Comparison of ENCODE assay signal across 8 cellular contexts in the genomic region with DNA sequence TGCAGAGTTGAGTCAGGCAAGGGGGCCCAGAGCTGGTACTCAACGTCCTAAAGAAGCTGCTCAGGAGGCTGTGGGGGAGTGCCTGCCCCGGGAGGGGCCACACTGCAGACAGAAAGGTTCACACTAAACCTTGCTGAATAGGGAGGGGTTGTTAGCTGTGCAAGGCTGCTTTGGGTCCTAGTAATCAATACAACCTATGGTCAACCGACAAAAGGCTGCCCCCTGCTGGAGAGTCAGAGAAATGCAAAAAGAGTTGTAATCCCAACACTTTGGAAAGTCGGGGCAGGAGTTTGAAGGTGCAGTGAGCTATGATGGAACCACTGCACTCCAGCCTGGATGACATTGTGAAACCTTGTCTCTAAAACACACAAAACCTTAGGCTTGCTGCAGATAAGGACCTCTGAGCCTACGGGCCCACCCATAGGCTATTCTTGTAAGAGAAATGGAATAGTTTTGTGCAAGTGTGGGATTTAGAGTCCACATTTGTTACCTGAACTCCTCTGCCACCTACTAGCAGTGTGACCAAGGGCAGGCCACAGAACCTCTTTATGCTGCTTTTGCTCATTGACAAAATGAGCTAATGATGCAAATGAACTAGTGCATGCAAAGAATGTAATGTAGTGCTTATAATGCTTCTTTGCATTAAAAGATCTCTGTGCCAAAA.
A peak's percentile ranks its signal among the peaks of the same experiment; 100 is the strongest.
DNase-seq lines count a peak whose midpoint lies in the region; ATAC-seq and TF ChIP-seq lines count a peak whose summit lies in the region.

No MANE protein-coding gene starts in this region.

- no peaks in the 10 kb centered on the region for H3K36me3 ChIP-seq in GM06990 (ENCODE audit: control insufficient read depth, insufficient read depth, low read length)

- H3K4me3 Mint-ChIP-seq in memory B cell = no peak overlapping the region

- no peak overlapping the region for H3K4me3 ChIP-seq in GM06990 (replicated peaks; ENCODE audit: low read depth, low read length)

- peaks cover 1% of the 10 kb centered on the region for H3K27me3 Mint-ChIP-seq in memory B cell

- ATAC-seq in HG02642 (IDR thresholded peaks at IDR 0.05; ENCODE audit: poor library complexity, unreplicated experiment) (peak; percentile 74), memory B cell (ENCODE audit: low read depth) (peak; percentile 73), HG03442 (IDR thresholded peaks at IDR 0.05; ENCODE audit: unreplicated experiment) (no peak)

- H3K9me3 Mint-ChIP-seq in memory B cell = no peaks in the 10 kb centered on the region

- H3K36me3 Mint-ChIP-seq in memory B cell = no peaks in the 10 kb centered on the region

- no peaks in the 10 kb centered on the region for H3K27me3 ChIP-seq in GM06990 (replicated peaks; ENCODE audit: control insufficient read depth, insufficient read depth, low read length)

- no peaks in the 10 kb centered on the region for H3K4me1 Mint-ChIP-seq in memory B cell

- no peak overlapping the region for H3K27ac Mint-ChIP-seq in memory B cell

- peak; percentile 42 for DNase-seq in GM06990 (ENCODE audit: extremely low read depth, insufficient read length)
- DNase-seq in NCI-H446 treated with DMSO at 0.1 percent for 48 hours (lab: John Stamatoyannopoulos, UW) = peak; percentile 45
- DNase-seq in activated CD4-positive, alpha-beta T cell treated with anti-CD3 and anti-CD28 coated beads, Interleukin-2, amount 50 U/mL, for 4 hours = peak; percentile 60 to 62
- peak; percentile 57 for DNase-seq in effector CD4-positive, alpha-beta T cell
- peak; percentile 62 to 65 for DNase-seq in memory B cell (ENCODE audit: low spot score in 2 of 2)
- DNase-seq in stimulated activated CD8-positive, alpha-beta memory T cell treated with anti-CD3 and anti-CD28 coated beads, Interleukin-4, amount 100 ng/mL, for 24 hours (ENCODE audit: low read depth) = peak; percentile 42

- peak; percentile 79 for TF ChIP-seq CTCF in GM06990 (IDR thresholded peaks at IDR 0.05; ENCODE audit: insufficient read depth, low read length, poor library complexity, severe bottlenecking)
